ENCODE assay signal across 12 cellular contexts in genomic region chr1:6386371-6386949, GRCh38. TPM values are rescaled to one million over a fixed set of nuclear protein-coding genes. Genes with fewer than 3 reads are reported as not detected.
DNase-seq lines count a peak whose midpoint lies in the region; ATAC-seq and TF ChIP-seq lines count a peak whose summit lies in the region.
"Had no signal": no experiment of that assay in that cellular context is flagged by ENCODE, and none has a peak within 500 bp of the region (broad histone marks: within the 10 kb centered on the region; RNA-seq: fewer than 3 reads in every experiment).

No MANE protein-coding gene starts in this region.

- WGBS in esophagus, 2 donors: 62 to 64% methylated on average over 10 of the region's 10 CpGs

- DNase-seq in RPMI7951 (ENCODE audit: low read depth) (peak; percentile 67), osteocyte (ENCODE audit: extremely low spot score, unreplicated experiment) (no peak), CD14-positive monocyte (ENCODE audit: low spot score) (no peak), NCI-H1417 (lab: John Stamatoyannopoulos, UW) (no peak), colonic mucosa (no peak)
- DNase-seq: COR-L47, gastrocnemius medialis had no signal

- no peak overlapping the region for H3K4me3 ChIP-seq in esophagus (ENCODE audit: low read depth in 1 of 2, low read length in 2 of 2)
- H3K4me3 ChIP-seq in colonic mucosa: no peak overlapping the region
- H3K4me3 ChIP-seq: gastrocnemius medialis, SJSA1 had no signal

- H3K36me3 ChIP-seq in ES-I3 (ENCODE audit: insufficient read depth, low read length) (no peaks in the 10 kb centered on the region), esophagus (ENCODE audit: control insufficient read depth in 2 of 2, insufficient read depth in 2 of 2, low read length in 1 of 2) (no peaks in the 10 kb centered on the region), colonic mucosa (no peaks in the 10 kb centered on the region)
- H3K36me3 ChIP-seq: gastrocnemius medialis, SJSA1 had no signal

- TF ChIP-seq CTCF in osteocyte (IDR thresholded peaks at IDR 0.05): no peak
- no peak for TF ChIP-seq CTCF in CD14-positive monocyte (IDR thresholded peaks at IDR 0.05)
- TF ChIP-seq CTCF in colonic mucosa (IDR thresholded peaks at IDR 0.05): no peak

- intact Hi-C loops in CD14-positive monocyte (cut with micrococcal nuclease): no loop called here
- intact Hi-C loops in colonic mucosa (cut with DNase I): loop anchor here (1.0 kb wide), 1 partner anchor 9 kb away; no protein-coding TSS in a partner anchor

- H3K27ac Mint-ChIP-seq in osteocyte (ENCODE audit: unreplicated experiment): peak overlapping the region; percentile 41
- H3K27ac Mint-ChIP-seq in CD14-positive monocyte: no peak overlapping the region

- H3K9ac ChIP-seq in ES-I3 (ENCODE audit: low read depth, low read length) (peak overlapping the region; percentile 56), colonic mucosa (ENCODE audit: low read depth in 2 of 2, low read length in 2 of 2) (no peak overlapping the region)

- peaks cover 13% of the 10 kb centered on the region for H3K4me1 ChIP-seq in ES-I3 (ENCODE audit: insufficient read depth, low read length)
- peaks cover 5 to 12% of the 10 kb centered on the region in 2 donors for H3K4me1 ChIP-seq in esophagus (ENCODE audit: control insufficient read depth in 2 of 2, insufficient read depth in 2 of 2, low read length in 1 of 2)
- no peaks in the 10 kb centered on the region for H3K4me1 ChIP-seq in colonic mucosa
- H3K4me1 ChIP-seq: gastrocnemius medialis had no signal

- H3K27me3 Mint-ChIP-seq in osteocyte (ENCODE audit: unreplicated experiment): no peaks in the 10 kb centered on the region
- peaks cover 0 to 1% (median 0%) of the 10 kb centered on the region in 3 donors for H3K27me3 Mint-ChIP-seq in CD14-positive monocyte (ENCODE audit: low read depth in 3 of 3)

- H3K36me3 Mint-ChIP-seq in osteocyte (ENCODE audit: unreplicated experiment): no peaks in the 10 kb centered on the region
- no peaks in the 10 kb centered on the region for H3K36me3 Mint-ChIP-seq in CD14-positive monocyte

- H3K9me3 ChIP-seq in ES-I3 (ENCODE audit: control insufficient read depth, insufficient read depth, low read length): no peaks in the 10 kb centered on the region
- no peaks in the 10 kb centered on the region for H3K9me3 ChIP-seq in esophagus (ENCODE audit: control insufficient read depth in 2 of 2, insufficient read depth in 1 of 2, low read depth in 1 of 2, low read length in 1 of 2)
- no peaks in the 10 kb centered on the region for H3K9me3 ChIP-seq in colonic mucosa
- H3K9me3 ChIP-seq: gastrocnemius medialis, SJSA1 had no signal

- ATAC-seq in GM19463 (IDR thresholded peaks at IDR 0.05; ENCODE audit: unreplicated experiment): no peak
- ATAC-seq: gastrocnemius medialis had no signal

- peak overlapping the region; percentile 76 to 96 for H3K27ac ChIP-seq in esophagus (ENCODE audit: low read depth in 2 of 2, low read length in 1 of 2)
- no peak overlapping the region for H3K27ac ChIP-seq in colonic mucosa
- H3K27ac ChIP-seq: gastrocnemius medialis, SJSA1 had no signal

- peaks cover 25% of the 10 kb centered on the region for H3K4me1 Mint-ChIP-seq in osteocyte (ENCODE audit: unreplicated experiment)
- peaks cover 5% of the 10 kb centered on the region for H3K4me1 Mint-ChIP-seq in CD14-positive monocyte

- no peaks in the 10 kb centered on the region for H3K9me3 Mint-ChIP-seq in osteocyte (ENCODE audit: unreplicated experiment)
- peaks cover 3 to 13% (median 8%) of the 10 kb centered on the region in 7 donors for H3K9me3 Mint-ChIP-seq in CD14-positive monocyte

- H3K27me3 ChIP-seq in esophagus (ENCODE audit: control insufficient read depth in 1 of 2, insufficient read depth in 2 of 2, low read length in 2 of 2) (no peaks in the 10 kb centered on the region), colonic mucosa (no peaks in the 10 kb centered on the region)
- H3K27me3 ChIP-seq: gastrocnemius medialis, SJSA1 had no signal

- H3K4me3 Mint-ChIP-seq in osteocyte (ENCODE audit: unreplicated experiment): no peak overlapping the region
- no peak overlapping the region for H3K4me3 Mint-ChIP-seq in CD14-positive monocyte

RNA-seq across cellular contexts. Expression of gene ACOT7, which starts 7.1 kb away (rescaled TPM):
- 142 and 174 TPM in 2 replicates for total RNA-seq in RPMI7951 (2014; rRNA removed; shearing (Covaris generic))
- 10 to 100 TPM; 12.3 to 39.7 TPM for polyA plus RNA-seq in esophagus
- total RNA-seq in osteocyte: 21.6 and 21.8 TPM in 2 replicates
- polyA plus RNA-seq in CD14-positive monocyte: 1 to 10 TPM in 1 of 2 donors, under 1 TPM in 1; 0.63 to 1.4 TPM
- total RNA-seq in colonic mucosa: 100 to 1,000 TPM in 1 of 2 donors, 10 to 100 TPM in 1; 48.7 to 125 TPM

RNA-seq across cellular contexts. Expression of gene HES2, which starts 33.3 kb away (rescaled TPM):
- total RNA-seq in RPMI7951 (2014; rRNA removed; shearing (Covaris generic)): under 0.01 and 0.10 TPM in 2 replicates
- polyA plus RNA-seq in esophagus (10 to 100 TPM; 34.2 to 34.3 TPM), CD14-positive monocyte (not detected)
- total RNA-seq in osteocyte (not detected in 2 replicates), colonic mucosa (10 to 100 TPM; 14.2 to 24.0 TPM)
- total RNA-seq: SJSA1, skeletal muscle tissue had no signal

RNA-seq across cellular contexts. Expression of gene ESPN, which starts 38.1 kb away (rescaled TPM):
- 0.10 TPM in 1 of 2 replicates, not detected in the other for total RNA-seq in RPMI7951 (2014; rRNA removed; shearing (Covaris generic))
- polyA plus RNA-seq in esophagus: 10 to 100 TPM; 21.6 to 46.5 TPM
- 0.31 TPM in 1 of 2 replicates, not detected in the other for total RNA-seq in osteocyte
- not detected for polyA plus RNA-seq in CD14-positive monocyte
- total RNA-seq in colonic mucosa: 10 to 100 TPM; 74.3 to 98.0 TPM
- total RNA-seq: SJSA1 had no signal

Comparison
In these comparisons a context has a peak if more than half of its experiments do, and no peak if none do; other contexts are left out.
1. RNA of gene HES2, which starts 33.3 kb away (total RNA-seq): 14.2 to 24.0 TPM in colonic mucosa; under 0.01 to 0.10 TPM in RPMI7951 and not detected in osteocyte; every median in the first group is over 10 times any median in the second.
2. RNA of gene ESPN, which starts 38.1 kb away (total RNA-seq): 74.3 to 98.0 TPM in colonic mucosa; 0.31 TPM in osteocyte and 0.10 TPM in RPMI7951; every median in the first group is over 10 times any median in the second.